1 cellular context compared by ENCODE assay signal in the genomic region with DNA sequence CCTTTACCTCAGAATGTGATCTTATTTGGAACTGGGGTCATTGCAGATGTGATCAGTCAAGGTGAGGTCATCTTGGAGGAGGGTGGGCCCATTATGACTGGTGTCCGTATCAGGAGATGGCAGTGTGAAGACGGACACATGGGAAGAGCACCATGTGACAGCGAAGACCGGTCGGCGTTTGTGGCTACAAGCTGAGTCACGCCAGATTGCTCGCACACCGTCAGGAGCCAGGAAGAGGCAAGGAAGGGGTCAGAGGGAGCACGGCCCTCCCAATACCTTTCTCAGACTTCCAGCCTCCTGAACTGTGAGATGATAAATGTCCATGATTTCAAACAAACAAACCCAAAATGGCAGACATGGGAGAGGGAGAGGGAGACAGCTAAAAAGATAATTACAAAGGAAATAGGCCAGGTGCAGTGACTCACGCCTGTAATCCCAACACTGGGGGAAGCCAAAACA.
TF ChIP-seq lines count a peak whose summit lies in the region.

No MANE protein-coding gene starts in this region.

TF ChIP-seq in K562, 482 proteins besides CTCF, POLR2A, EP300 and RAD21 (continued from another document and continues in another):
- TF ChIP-seq, protein P1, sequence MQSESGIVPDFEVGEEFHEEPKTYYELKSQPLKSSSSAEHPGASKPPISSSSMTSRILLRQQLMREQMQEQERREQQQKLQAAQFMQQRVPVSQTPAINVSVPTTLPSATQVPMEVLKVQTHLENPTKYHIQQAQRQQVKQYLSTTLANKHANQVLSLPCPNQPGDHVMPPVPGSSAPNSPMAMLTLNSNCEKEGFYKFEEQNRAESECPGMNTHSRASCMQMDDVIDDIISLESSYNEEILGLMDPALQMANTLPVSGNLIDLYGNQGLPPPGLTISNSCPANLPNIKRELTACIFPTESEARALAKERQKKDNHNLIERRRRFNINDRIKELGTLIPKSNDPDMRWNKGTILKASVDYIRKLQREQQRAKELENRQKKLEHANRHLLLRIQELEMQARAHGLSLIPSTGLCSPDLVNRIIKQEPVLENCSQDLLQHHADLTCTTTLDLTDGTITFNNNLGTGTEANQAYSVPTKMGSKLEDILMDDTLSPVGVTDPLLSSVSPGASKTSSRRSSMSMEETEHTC (IDR thresholded peaks at IDR 0.05): peak; percentile 97
- TF ChIP-seq FOXA3 (CRISPR knock-in tag; conservative IDR thresholded peaks at IDR 0.05 in 1 of 2, IDR thresholded peaks at IDR 0.05 in 1 of 2): no peak
- TF ChIP-seq TFAM (CRISPR knock-in tag; conservative IDR thresholded peaks at IDR 0.05): no peak
- TF ChIP-seq, protein P2, sequence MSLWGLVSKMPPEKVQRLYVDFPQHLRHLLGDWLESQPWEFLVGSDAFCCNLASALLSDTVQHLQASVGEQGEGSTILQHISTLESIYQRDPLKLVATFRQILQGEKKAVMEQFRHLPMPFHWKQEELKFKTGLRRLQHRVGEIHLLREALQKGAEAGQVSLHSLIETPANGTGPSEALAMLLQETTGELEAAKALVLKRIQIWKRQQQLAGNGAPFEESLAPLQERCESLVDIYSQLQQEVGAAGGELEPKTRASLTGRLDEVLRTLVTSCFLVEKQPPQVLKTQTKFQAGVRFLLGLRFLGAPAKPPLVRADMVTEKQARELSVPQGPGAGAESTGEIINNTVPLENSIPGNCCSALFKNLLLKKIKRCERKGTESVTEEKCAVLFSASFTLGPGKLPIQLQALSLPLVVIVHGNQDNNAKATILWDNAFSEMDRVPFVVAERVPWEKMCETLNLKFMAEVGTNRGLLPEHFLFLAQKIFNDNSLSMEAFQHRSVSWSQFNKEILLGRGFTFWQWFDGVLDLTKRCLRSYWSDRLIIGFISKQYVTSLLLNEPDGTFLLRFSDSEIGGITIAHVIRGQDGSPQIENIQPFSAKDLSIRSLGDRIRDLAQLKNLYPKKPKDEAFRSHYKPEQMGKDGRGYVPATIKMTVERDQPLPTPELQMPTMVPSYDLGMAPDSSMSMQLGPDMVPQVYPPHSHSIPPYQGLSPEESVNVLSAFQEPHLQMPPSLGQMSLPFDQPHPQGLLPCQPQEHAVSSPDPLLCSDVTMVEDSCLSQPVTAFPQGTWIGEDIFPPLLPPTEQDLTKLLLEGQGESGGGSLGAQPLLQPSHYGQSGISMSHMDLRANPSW (CRISPR knock-in tag; IDR thresholded peaks at IDR 0.05): no peak
- TF ChIP-seq, protein P3, sequence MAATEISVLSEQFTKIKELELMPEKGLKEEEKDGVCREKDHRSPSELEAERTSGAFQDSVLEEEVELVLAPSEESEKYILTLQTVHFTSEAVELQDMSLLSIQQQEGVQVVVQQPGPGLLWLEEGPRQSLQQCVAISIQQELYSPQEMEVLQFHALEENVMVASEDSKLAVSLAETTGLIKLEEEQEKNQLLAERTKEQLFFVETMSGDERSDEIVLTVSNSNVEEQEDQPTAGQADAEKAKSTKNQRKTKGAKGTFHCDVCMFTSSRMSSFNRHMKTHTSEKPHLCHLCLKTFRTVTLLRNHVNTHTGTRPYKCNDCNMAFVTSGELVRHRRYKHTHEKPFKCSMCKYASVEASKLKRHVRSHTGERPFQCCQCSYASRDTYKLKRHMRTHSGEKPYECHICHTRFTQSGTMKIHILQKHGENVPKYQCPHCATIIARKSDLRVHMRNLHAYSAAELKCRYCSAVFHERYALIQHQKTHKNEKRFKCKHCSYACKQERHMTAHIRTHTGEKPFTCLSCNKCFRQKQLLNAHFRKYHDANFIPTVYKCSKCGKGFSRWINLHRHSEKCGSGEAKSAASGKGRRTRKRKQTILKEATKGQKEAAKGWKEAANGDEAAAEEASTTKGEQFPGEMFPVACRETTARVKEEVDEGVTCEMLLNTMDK (IDR thresholded peaks at IDR 0.05; ENCODE audit: borderline replicate concordance, insufficient read depth, low read depth, low read length, poor library complexity, severe bottlenecking): no peak
- peak; percentile 57; the same call in 1 of the 2 replicates for TF ChIP-seq NR4A1 (CRISPR knock-in tag; IDR thresholded peaks at IDR 0.05)
- TF ChIP-seq NR4A1 (tag; IDR thresholded peaks at IDR 0.05): peak; percentile 61; the same call in 1 of the 2 replicates
- peak; percentile 99 for TF ChIP-seq L3MBTL2 (IDR thresholded peaks at IDR 0.05)
- peak; percentile 64; the same call in 1 of the 2 replicates for TF ChIP-seq KLF1 (tag; IDR thresholded peaks at IDR 0.05)
- TF ChIP-seq ZNF766 (CRISPR knock-in tag; conservative IDR thresholded peaks at IDR 0.05): peak; percentile 80
- TF ChIP-seq ETV1 (tag; conservative IDR thresholded peaks at IDR 0.05; ENCODE audit: low read depth): peak; percentile 68
- TF ChIP-seq IRF2 (CRISPR knock-in tag; IDR thresholded peaks at IDR 0.05): no peak
- TF ChIP-seq, protein P4, sequence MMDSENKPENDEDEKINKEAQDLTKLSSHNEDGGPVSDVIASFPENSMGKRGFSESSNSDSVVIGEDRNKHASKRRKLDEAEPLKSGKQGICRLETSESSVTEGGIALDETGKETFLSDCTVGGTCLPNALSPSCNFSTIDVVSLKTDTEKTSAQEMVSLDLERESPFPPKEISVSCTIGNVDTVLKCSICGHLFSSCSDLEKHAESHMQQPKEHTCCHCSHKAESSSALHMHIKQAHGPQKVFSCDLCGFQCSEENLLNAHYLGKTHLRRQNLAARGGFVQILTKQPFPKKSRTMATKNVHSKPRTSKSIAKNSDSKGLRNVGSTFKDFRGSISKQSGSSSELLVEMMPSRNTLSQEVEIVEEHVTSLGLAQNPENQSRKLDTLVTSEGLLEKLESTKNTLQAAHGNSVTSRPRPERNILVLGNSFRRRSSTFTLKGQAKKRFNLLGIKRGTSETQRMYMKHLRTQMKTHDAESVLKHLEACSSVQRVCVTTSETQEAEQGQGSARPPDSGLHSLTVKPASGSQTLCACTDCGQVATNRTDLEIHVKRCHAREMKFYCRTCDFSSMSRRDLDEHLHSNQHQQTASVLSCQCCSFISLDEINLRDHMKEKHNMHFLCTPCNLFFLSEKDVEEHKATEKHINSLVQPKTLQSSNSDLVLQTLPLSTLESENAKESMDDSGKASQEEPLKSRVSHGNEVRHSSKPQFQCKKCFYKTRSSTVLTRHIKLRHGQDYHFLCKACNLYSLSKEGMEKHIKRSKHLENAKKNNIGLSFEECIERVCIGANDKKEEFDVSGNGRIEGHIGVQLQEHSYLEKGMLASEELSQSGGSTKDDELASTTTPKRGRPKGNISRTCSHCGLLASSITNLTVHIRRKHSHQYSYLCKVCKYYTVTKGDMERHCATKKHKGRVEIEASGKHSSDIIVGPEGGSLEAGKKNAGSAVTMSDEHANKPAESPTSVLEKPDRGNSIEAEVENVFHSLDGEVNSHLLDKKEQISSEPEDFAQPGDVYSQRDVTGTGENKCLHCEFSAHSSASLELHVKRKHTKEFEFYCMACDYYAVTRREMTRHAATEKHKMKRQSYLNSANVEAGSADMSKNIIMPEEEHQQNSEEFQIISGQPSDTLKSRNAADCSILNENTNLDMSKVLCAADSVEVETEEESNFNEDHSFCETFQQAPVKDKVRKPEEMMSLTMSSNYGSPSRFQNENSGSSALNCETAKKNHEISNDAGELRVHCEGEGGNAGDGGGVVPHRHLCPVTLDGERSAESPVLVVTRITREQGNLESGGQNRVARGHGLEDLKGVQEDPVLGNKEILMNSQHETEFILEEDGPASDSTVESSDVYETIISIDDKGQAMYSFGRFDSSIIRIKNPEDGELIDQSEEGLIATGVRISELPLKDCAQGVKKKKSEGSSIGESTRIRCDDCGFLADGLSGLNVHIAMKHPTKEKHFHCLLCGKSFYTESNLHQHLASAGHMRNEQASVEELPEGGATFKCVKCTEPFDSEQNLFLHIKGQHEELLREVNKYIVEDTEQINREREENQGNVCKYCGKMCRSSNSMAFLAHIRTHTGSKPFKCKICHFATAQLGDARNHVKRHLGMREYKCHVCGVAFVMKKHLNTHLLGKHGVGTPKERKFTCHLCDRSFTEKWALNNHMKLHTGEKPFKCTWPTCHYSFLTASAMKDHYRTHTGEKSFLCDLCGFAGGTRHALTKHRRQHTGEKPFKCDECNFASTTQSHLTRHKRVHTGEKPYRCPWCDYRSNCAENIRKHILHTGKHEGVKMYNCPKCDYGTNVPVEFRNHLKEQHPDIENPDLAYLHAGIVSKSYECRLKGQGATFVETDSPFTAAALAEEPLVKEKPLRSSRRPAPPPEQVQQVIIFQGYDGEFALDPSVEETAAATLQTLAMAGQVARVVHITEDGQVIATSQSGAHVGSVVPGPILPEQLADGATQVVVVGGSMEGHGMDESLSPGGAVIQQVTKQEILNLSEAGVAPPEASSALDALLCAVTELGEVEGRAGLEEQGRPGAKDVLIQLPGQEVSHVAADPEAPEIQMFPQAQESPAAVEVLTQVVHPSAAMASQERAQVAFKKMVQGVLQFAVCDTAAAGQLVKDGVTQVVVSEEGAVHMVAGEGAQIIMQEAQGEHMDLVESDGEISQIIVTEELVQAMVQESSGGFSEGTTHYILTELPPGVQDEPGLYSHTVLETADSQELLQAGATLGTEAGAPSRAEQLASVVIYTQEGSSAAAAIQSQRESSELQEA (IDR thresholded peaks at IDR 0.05; ENCODE audit: low read depth): no peak
- no peak; the same call in 1 of the 2 replicates for TF ChIP-seq SMAD3 (CRISPR knock-in tag; conservative IDR thresholded peaks at IDR 0.05)
- TF ChIP-seq, protein P5, sequence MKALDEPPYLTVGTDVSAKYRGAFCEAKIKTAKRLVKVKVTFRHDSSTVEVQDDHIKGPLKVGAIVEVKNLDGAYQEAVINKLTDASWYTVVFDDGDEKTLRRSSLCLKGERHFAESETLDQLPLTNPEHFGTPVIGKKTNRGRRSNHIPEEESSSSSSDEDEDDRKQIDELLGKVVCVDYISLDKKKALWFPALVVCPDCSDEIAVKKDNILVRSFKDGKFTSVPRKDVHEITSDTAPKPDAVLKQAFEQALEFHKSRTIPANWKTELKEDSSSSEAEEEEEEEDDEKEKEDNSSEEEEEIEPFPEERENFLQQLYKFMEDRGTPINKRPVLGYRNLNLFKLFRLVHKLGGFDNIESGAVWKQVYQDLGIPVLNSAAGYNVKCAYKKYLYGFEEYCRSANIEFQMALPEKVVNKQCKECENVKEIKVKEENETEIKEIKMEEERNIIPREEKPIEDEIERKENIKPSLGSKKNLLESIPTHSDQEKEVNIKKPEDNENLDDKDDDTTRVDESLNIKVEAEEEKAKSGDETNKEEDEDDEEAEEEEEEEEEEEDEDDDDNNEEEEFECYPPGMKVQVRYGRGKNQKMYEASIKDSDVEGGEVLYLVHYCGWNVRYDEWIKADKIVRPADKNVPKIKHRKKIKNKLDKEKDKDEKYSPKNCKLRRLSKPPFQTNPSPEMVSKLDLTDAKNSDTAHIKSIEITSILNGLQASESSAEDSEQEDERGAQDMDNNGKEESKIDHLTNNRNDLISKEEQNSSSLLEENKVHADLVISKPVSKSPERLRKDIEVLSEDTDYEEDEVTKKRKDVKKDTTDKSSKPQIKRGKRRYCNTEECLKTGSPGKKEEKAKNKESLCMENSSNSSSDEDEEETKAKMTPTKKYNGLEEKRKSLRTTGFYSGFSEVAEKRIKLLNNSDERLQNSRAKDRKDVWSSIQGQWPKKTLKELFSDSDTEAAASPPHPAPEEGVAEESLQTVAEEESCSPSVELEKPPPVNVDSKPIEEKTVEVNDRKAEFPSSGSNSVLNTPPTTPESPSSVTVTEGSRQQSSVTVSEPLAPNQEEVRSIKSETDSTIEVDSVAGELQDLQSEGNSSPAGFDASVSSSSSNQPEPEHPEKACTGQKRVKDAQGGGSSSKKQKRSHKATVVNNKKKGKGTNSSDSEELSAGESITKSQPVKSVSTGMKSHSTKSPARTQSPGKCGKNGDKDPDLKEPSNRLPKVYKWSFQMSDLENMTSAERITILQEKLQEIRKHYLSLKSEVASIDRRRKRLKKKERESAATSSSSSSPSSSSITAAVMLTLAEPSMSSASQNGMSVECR (CRISPR knock-in tag; IDR thresholded peaks at IDR 0.05): no peak
- TF ChIP-seq, protein P6, sequence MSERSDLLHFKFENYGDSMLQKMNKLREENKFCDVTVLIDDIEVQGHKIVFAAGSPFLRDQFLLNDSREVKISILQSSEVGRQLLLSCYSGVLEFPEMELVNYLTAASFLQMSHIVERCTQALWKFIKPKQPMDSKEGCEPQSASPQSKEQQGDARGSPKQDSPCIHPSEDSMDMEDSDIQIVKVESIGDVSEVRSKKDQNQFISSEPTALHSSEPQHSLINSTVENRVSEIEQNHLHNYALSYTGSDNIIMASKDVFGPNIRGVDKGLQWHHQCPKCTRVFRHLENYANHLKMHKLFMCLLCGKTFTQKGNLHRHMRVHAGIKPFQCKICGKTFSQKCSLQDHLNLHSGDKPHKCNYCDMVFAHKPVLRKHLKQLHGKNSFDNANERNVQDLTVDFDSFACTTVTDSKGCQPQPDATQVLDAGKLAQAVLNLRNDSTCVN (CRISPR knock-in tag; IDR thresholded peaks at IDR 0.05): 0 out of 2 replicates have a peak, but pooled peaks have one; percentile 5
- TF ChIP-seq NCOR1 (IDR thresholded peaks at IDR 0.05): peak; percentile 59; the same call in 1 of the 2 replicates
- TF ChIP-seq CBFA2T3 (IDR thresholded peaks at IDR 0.05): peak; percentile 82
- no peak for TF ChIP-seq SRSF7 (optimal IDR thresholded peaks at IDR 0.05; ENCODE audit: low read depth, low read length)
- TF ChIP-seq HDAC3 (IDR thresholded peaks at IDR 0.05; ENCODE audit: borderline replicate concordance, partially characterized antibody): no peak
- TF ChIP-seq, protein P7, sequence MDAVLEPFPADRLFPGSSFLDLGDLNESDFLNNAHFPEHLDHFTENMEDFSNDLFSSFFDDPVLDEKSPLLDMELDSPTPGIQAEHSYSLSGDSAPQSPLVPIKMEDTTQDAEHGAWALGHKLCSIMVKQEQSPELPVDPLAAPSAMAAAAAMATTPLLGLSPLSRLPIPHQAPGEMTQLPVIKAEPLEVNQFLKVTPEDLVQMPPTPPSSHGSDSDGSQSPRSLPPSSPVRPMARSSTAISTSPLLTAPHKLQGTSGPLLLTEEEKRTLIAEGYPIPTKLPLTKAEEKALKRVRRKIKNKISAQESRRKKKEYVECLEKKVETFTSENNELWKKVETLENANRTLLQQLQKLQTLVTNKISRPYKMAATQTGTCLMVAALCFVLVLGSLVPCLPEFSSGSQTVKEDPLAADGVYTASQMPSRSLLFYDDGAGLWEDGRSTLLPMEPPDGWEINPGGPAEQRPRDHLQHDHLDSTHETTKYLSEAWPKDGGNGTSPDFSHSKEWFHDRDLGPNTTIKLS (IDR thresholded peaks at IDR 0.05; ENCODE audit: borderline replicate concordance, low read depth): peak; percentile 71; the same call in 1 of the 2 replicates
- TF ChIP-seq, protein P8, sequence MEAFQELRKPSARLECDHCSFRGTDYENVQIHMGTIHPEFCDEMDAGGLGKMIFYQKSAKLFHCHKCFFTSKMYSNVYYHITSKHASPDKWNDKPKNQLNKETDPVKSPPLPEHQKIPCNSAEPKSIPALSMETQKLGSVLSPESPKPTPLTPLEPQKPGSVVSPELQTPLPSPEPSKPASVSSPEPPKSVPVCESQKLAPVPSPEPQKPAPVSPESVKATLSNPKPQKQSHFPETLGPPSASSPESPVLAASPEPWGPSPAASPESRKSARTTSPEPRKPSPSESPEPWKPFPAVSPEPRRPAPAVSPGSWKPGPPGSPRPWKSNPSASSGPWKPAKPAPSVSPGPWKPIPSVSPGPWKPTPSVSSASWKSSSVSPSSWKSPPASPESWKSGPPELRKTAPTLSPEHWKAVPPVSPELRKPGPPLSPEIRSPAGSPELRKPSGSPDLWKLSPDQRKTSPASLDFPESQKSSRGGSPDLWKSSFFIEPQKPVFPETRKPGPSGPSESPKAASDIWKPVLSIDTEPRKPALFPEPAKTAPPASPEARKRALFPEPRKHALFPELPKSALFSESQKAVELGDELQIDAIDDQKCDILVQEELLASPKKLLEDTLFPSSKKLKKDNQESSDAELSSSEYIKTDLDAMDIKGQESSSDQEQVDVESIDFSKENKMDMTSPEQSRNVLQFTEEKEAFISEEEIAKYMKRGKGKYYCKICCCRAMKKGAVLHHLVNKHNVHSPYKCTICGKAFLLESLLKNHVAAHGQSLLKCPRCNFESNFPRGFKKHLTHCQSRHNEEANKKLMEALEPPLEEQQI (IDR thresholded peaks at IDR 0.05): no peak
- peak; percentile 21 to 43; a peak in 3 of 4 replicates for TF ChIP-seq KDM1A (IDR thresholded peaks at IDR 0.05)
- TF ChIP-seq SAFB2 (IDR thresholded peaks at IDR 0.05; ENCODE audit: borderline replicate concordance, low read depth, low read length, severe bottlenecking): no peak
- TF ChIP-seq ILF3 (IDR thresholded peaks at IDR 0.05; ENCODE audit: borderline replicate concordance): no peak
- no peak for TF ChIP-seq HEY1 (CRISPR knock-in tag; IDR thresholded peaks at IDR 0.05; ENCODE audit: borderline replicate concordance)
- peak; percentile 83 for TF ChIP-seq MTA1 (IDR thresholded peaks at IDR 0.05; ENCODE audit: borderline replicate concordance)
